In genomic region chr16:3059723-3060242, GRCh38 we compare ENCODE assay signal across 8 cellular contexts. TPM values are rescaled to one million over a fixed set of nuclear protein-coding genes. Genes with fewer than 3 reads are reported as not detected.
DNase-seq lines count a peak whose midpoint lies in the region; TF ChIP-seq lines count a peak whose summit lies in the region.

No MANE protein-coding gene starts in this region.

- TF ChIP-seq CTCF in WI38 (IDR thresholded peaks at IDR 0.05; ENCODE audit: low read depth, low read length) (no peak), right atrium auricular region (IDR thresholded peaks at IDR 0.05) (no peak), smooth muscle cell (IDR thresholded peaks at IDR 0.05; ENCODE audit: borderline replicate concordance, insufficient read depth, poor library complexity, severe bottlenecking) (no peak)

- peak overlapping the region; percentile 99 for H3K4me2 ChIP-seq in smooth muscle cell

- H3K4me1 ChIP-seq in right atrium auricular region (peaks cover 0 to 26% of the 10 kb centered on the region in 2 donors), smooth muscle cell (ENCODE audit: low read depth) (peaks cover 7% of the 10 kb centered on the region)

- H3K9ac ChIP-seq in smooth muscle cell (ENCODE audit: low read depth): peak overlapping the region; percentile 44

- H3K27ac ChIP-seq in right atrium auricular region (peak overlapping the region; percentile 77 to 83), smooth muscle cell (ENCODE audit: low read depth) (peak overlapping the region; percentile 70)

- peak overlapping the region; percentile 64 for H3K4me3 ChIP-seq in H7 (ENCODE audit: insufficient read depth, low read depth, low read length)
- H3K4me3 ChIP-seq in WI38 (ENCODE audit: low read depth, low read length): peak overlapping the region; percentile 80
- peak overlapping the region; percentile 68 to 95 for H3K4me3 ChIP-seq in right atrium auricular region
- peak overlapping the region; percentile 99 for H3K4me3 ChIP-seq in smooth muscle cell

- H3K27me3 ChIP-seq in H7 (ENCODE audit: control insufficient read depth, insufficient read depth, low read length) (no peaks in the 10 kb centered on the region), right atrium auricular region (no peaks in the 10 kb centered on the region), smooth muscle cell (ENCODE audit: low read depth) (no peaks in the 10 kb centered on the region)

- WGBS in smooth muscle cell (ENCODE audit: low lambda C conversion rate): 60% methylated on average over 9 of the region's 9 CpGs

- H3K36me3 ChIP-seq in H7 (replicated peaks; ENCODE audit: control insufficient read depth, insufficient read depth, low read length) (no peaks in the 10 kb centered on the region), right atrium auricular region (no peaks in the 10 kb centered on the region), smooth muscle cell (ENCODE audit: low read depth) (no peaks in the 10 kb centered on the region)

- no peaks in the 10 kb centered on the region for H3K9me3 ChIP-seq in right atrium auricular region
- H3K9me3 ChIP-seq in smooth muscle cell (replicated peaks; ENCODE audit: low read depth): no peaks in the 10 kb centered on the region

- peak; percentile 51 for DNase-seq in H7
- no peak for DNase-seq in right atrium auricular region (ENCODE audit: low spot score)
- no peak for DNase-seq in smooth muscle cell (lab: John Stamatoyannopoulos, UW; ENCODE audit: unreplicated experiment)
- no peak for DNase-seq in NCI-H2081 treated with DMSO at 0.1 percent for 48 hours (lab: John Stamatoyannopoulos, UW)
- DNase-seq in GDM1 (lab: John Stamatoyannopoulos, UW): no peak
- no peak for DNase-seq in kidney glomerular epithelial cell (lab: John Stamatoyannopoulos, UW)
- no peak for DNase-seq in NCI-H774 (lab: John Stamatoyannopoulos, UW)

- peaks cover 12% of the 10 kb centered on the region for H3F3A ChIP-seq in smooth muscle cell (ENCODE audit: low read depth)

- no peak overlapping the region for H2AFZ ChIP-seq in smooth muscle cell (ENCODE audit: low read depth)

- H4K20me1 ChIP-seq in smooth muscle cell (ENCODE audit: low read depth): peaks cover 9% of the 10 kb centered on the region

- H3K79me2 ChIP-seq in smooth muscle cell (ENCODE audit: low read depth): no peaks in the 10 kb centered on the region

RNA-seq across cellular contexts. Expression of gene IL32, which starts 5.7 kb away (rescaled TPM):
- 7.9 and 9.9 TPM in 2 replicates for total RNA-seq in H7 (2014; rRNA removed; shearing (Covaris generic))
- total RNA-seq in right atrium auricular region (10 to 100 TPM; 52.9 to 56.0 TPM), smooth muscle cell (25.1 and 26.3 TPM in 2 replicates)
- polyA plus RNA-seq in smooth muscle cell: 27.7 and 35.0 TPM in 2 replicates

RNA-seq across cellular contexts. Expression of gene MMP25, which starts 13.4 kb away (rescaled TPM):
- 18.4 and 18.7 TPM in 2 replicates for total RNA-seq in H7 (2014; rRNA removed; shearing (Covaris generic))
- total RNA-seq in right atrium auricular region (1 to 10 TPM in 1 of 2 donors, under 1 TPM in 1; 0.30 to 1.7 TPM), smooth muscle cell (0.36 and 0.90 TPM in 2 replicates)
- 1.3 and 3.5 TPM in 2 replicates for polyA plus RNA-seq in smooth muscle cell

RNA-seq across cellular contexts. Expression of gene BICDL2, which starts 23.0 kb away (rescaled TPM):
- total RNA-seq in H7 (2014; rRNA removed; shearing (Covaris generic)): 0.69 and 2.0 TPM in 2 replicates
- total RNA-seq in right atrium auricular region (under 1 TPM in 1 of 2 donors, not detected in 1; 0.28 TPM), smooth muscle cell (0.49 and 1.5 TPM in 2 replicates)
- 0.86 and 7.9 TPM in 2 replicates for polyA plus RNA-seq in smooth muscle cell

RNA-seq across cellular contexts. Expression of gene THOC6, which starts 35.9 kb away (rescaled TPM):
- 69.1 and 81.4 TPM in 2 replicates for total RNA-seq in H7 (2014; rRNA removed; shearing (Covaris generic))
- 10 to 100 TPM in 1 of 2 donors, 1 to 10 TPM in 1; 7.4 to 12.6 TPM for total RNA-seq in right atrium auricular region
- 24.1 and 28.9 TPM in 2 replicates for total RNA-seq in smooth muscle cell
- 59.4 and 83.9 TPM in 2 replicates for polyA plus RNA-seq in smooth muscle cell

RNA-seq across cellular contexts. Expression of gene HCFC1R1, which starts 36.0 kb away (rescaled TPM):
- 114 and 156 TPM in 2 replicates for total RNA-seq in H7 (2014; rRNA removed; shearing (Covaris generic))
- 10 to 100 TPM; 22.5 to 33.1 TPM for total RNA-seq in right atrium auricular region
- total RNA-seq in smooth muscle cell: 63.3 and 73.5 TPM in 2 replicates
- 337 and 367 TPM in 2 replicates for polyA plus RNA-seq in smooth muscle cell
